Comparison of ENCODE assay signal across 10 cellular contexts in genomic region chr12:92506891-92507290, GRCh38.
DNase-seq lines count a peak whose midpoint lies in the region; ATAC-seq, FAIRE-seq and TF ChIP-seq lines count a peak whose summit lies in the region.
"Had no signal": no experiment of that assay in that cellular context is flagged by ENCODE, and none has a peak within 500 bp of the region (broad histone marks: within the 10 kb centered on the region; RNA-seq: fewer than 3 reads in every experiment).

No MANE protein-coding gene starts in this region.

- H3K27me3 ChIP-seq in RWPE2 (ENCODE audit: insufficient read depth, poor library complexity, severe bottlenecking) (no peaks in the 10 kb centered on the region), gastrocnemius medialis (no peaks in the 10 kb centered on the region)

- no peak for FAIRE-seq in HTR-8/SVneo (lab: Jason Lieb, UNC)

- peak overlapping the region; percentile 15 for H3K4me3 Mint-ChIP-seq in Calu3 (ENCODE audit: low read depth, unreplicated experiment)

- intact Hi-C loops in Calu3 (cut with micrococcal nuclease; ENCODE audit: unreplicated experiment) = loop anchor here (1.0 to 2.0 kb wide), 4 partner anchors 32 to 360 kb away; no protein-coding TSS in a partner anchor
- intact Hi-C loops in gastrocnemius medialis (cut with DNase I; ENCODE audit: low total_unique reads) = loop anchor here (5.0 to 10.0 kb wide), 2 partner anchors 65 to 262 kb away; no protein-coding TSS in a partner anchor

- peaks cover 48% of the 10 kb centered on the region for H3K4me1 Mint-ChIP-seq in Calu3 (ENCODE audit: low read depth, unreplicated experiment)

- DNase-seq in Calu3 = no peak
- no peak for DNase-seq in RWPE2 (ENCODE audit: low spot score)
- DNase-seq in gastrocnemius medialis = no peak
- no peak for DNase-seq in epidermal melanocyte (ENCODE audit: insufficient read length, low spot score)
- DNase-seq in activated T-cell treated with anti-CD3 and anti-CD28 coated beads for 4 hours = no peak
- DNase-seq in HTR-8/SVneo (ENCODE audit: insufficient read length, low spot score) = no peak
- DNase-seq: CD8-positive, alpha-beta memory T cell; erythroblast; T-helper 2 cell had no signal

- H3K27me3 Mint-ChIP-seq in Calu3 (ENCODE audit: unreplicated experiment) = no peaks in the 10 kb centered on the region
- H3K27me3 Mint-ChIP-seq: CD8-positive, alpha-beta memory T cell had no signal

- H3K4me3 ChIP-seq in RWPE2 (ENCODE audit: severe bottlenecking) = no peak overlapping the region
- H3K4me3 ChIP-seq in gastrocnemius medialis = no peak overlapping the region

- ATAC-seq in RWPE2 (ENCODE audit: low read depth) (0 out of 3 replicates have a peak, but pooled peaks have one; percentile 25), esophagus mucosa (peak; percentile 88), gastrocnemius medialis (no peak)

- H3K36me3 Mint-ChIP-seq in Calu3 (ENCODE audit: insufficient read depth, unreplicated experiment) = peaks cover 6% of the 10 kb centered on the region

- H3K9me3 ChIP-seq in RWPE2 (ENCODE audit: severe bottlenecking) = no peaks in the 10 kb centered on the region
- H3K9me3 ChIP-seq in gastrocnemius medialis = no peaks in the 10 kb centered on the region

- H3K27ac Mint-ChIP-seq in Calu3 (ENCODE audit: unreplicated experiment) = peak overlapping the region; percentile 62

- CTCF ChIA-PET in Calu3 (lab: Charles Lee) = interaction anchor here (0.6 to 3.5 kb wide), 8 partner anchors 9 to 422 kb away, joined by 3 to 26 read pairs (median 4); no protein-coding TSS in a partner anchor

- in situ Hi-C loops in gastrocnemius medialis (cut with MboI; ENCODE audit: low sequenced_read_pairs in 4 of 4) = no loop called here

- no peaks in the 10 kb centered on the region for H3K9me3 Mint-ChIP-seq in Calu3 (ENCODE audit: low read depth, unreplicated experiment)

- TF ChIP-seq CTCF in Calu3 (IDR thresholded peaks at IDR 0.05; ENCODE audit: unreplicated experiment) (no peak), RWPE2 (IDR thresholded peaks at IDR 0.05; ENCODE audit: poor library complexity, severe bottlenecking) (no peak), gastrocnemius medialis (IDR thresholded peaks at IDR 0.05 in 4 of 5, conservative IDR thresholded peaks at IDR 0.05 in 1 of 5) (no peak)

- BruUV-seq in Calu3 (replicated peaks; lab: Mats Ljungman, UMichigan) = no TSS peak

- peaks cover 3% of the 10 kb centered on the region for H3K4me1 ChIP-seq in RWPE2 (ENCODE audit: insufficient read depth, poor library complexity, severe bottlenecking)
- H3K4me1 ChIP-seq in gastrocnemius medialis = peaks cover 46 to 48% of the 10 kb centered on the region in 2 donors

- TF ChIP-seq POLR2A in gastrocnemius medialis (IDR thresholded peaks at IDR 0.05) = no peak

- H3K27ac ChIP-seq in RWPE2 (ENCODE audit: poor library complexity, severe bottlenecking) (no peak overlapping the region), gastrocnemius medialis (peak overlapping the region; percentile 51 to 74 (median 70))

- H3K36me3 ChIP-seq in RWPE2 (ENCODE audit: low read depth) (no peaks in the 10 kb centered on the region), gastrocnemius medialis (no peaks in the 10 kb centered on the region)

Comparison
In these comparisons a context has a peak if more than half of its experiments do, and no peak if none do; other contexts are left out.
1. ATAC-seq: peak in RWPE2 (single experiment) and esophagus mucosa (single experiment); none in gastrocnemius medialis (0 of 2).